ENCODE assay signal across 25 cellular contexts in the genomic region with DNA sequence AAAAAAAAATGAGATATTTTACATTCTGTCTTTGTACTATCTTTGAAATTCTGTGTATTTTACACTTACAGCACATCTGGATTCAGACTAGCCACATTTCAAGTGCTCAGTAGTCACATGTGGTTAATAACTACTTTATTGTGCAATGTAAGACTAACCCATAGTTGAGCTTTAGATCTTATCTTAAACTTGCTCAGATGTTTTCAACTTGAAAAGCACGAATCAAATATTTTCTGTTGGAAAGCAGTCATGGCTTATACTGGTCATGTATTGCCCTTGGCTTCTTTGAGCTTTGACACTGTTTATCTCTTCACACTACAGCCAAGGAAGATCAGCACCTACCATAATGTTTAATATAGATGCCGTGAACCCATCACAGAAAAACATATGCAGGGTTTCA. TPM values are rescaled to one million over a fixed set of nuclear protein-coding genes. Genes with fewer than 3 reads are reported as not detected.
DNase-seq lines count a peak whose midpoint lies in the region; ATAC-seq and TF ChIP-seq lines count a peak whose summit lies in the region.
"Had no signal": no experiment of that assay in that cellular context is flagged by ENCODE, and none has a peak within 500 bp of the region (broad histone marks: within the 10 kb centered on the region; RNA-seq: fewer than 3 reads in every experiment).

No MANE protein-coding gene starts in this region.

- H3K9me3 ChIP-seq in gastroesophageal sphincter: no peaks in the 10 kb centered on the region
- H3K9me3 ChIP-seq: HAP-1, pancreas, sigmoid colon, thoracic aorta had no signal

- H3K4me1 Mint-ChIP-seq in T-helper 2 cell treated with Interferon-gamma antibody and Interleukin-4, amounts not matched to agents 5 μg/mL and 100 μg/mL, for 36 hours (ENCODE audit: low read depth): peaks cover 37% of the 10 kb centered on the region
- H3K4me1 Mint-ChIP-seq in Calu3 (ENCODE audit: low read depth, unreplicated experiment): peaks cover 20% of the 10 kb centered on the region

- intact Hi-C loops in Calu3 (cut with micrococcal nuclease; ENCODE audit: unreplicated experiment): no loop called here

- TF ChIP-seq CTCF in AG09309 (IDR thresholded peaks at IDR 0.05; ENCODE audit: control insufficient read depth, insufficient read depth, low read depth, low read length, missing control alignments) (no peak), fibroblast of pulmonary artery (IDR thresholded peaks at IDR 0.05; ENCODE audit: low read length, missing control alignments) (no peak), gastroesophageal sphincter (IDR thresholded peaks at IDR 0.05) (no peak), Calu3 (IDR thresholded peaks at IDR 0.05; ENCODE audit: unreplicated experiment) (no peak)

- peaks cover 0 to 56% (median 15%) of the 10 kb centered on the region in 3 donors for H3K4me1 ChIP-seq in gastroesophageal sphincter

- peaks cover 0 to 65% of the 10 kb centered on the region in 2 donors for H3K36me3 ChIP-seq in gastroesophageal sphincter

- H3K9me3 Mint-ChIP-seq in T-helper 2 cell treated with Interferon-gamma antibody and Interleukin-4, amounts not matched to agents 5 μg/mL and 100 μg/mL, for 36 hours: no peaks in the 10 kb centered on the region
- no peaks in the 10 kb centered on the region for H3K9me3 Mint-ChIP-seq in Calu3 (ENCODE audit: low read depth, unreplicated experiment)
- H3K9me3 Mint-ChIP-seq: activated naive CD4-positive, alpha-beta T cell treated with anti-CD3 and anti-CD28 coated beads, Interleukin-2, amount 50 U/mL, for 24 hours; activated T-helper 1 cell treated with anti-CD3 and anti-CD28 coated beads, Interleukin-12 subunit alpha, Interleukin-12 subunit beta, Interleukin-2, Interleukin-4 antibody, amounts not matched to agents 30 ng/mL and 10 ng/mL and 1 ng/mL, durations not matched to agents 14 hours and 24 hours and 36 hours; CD8-positive, alpha-beta T cell; naive B cell; stimulated activated naive B cell treated with anti-CD40 and anti-IgM and Interleukin-4, amounts not matched to agents 10 μg/mL and 1 μg/mL and 100 μg/mL, for 72 hours; T-cell had no signal

- no peak for TF ChIP-seq POLR2A in gastroesophageal sphincter (IDR thresholded peaks at IDR 0.05)

- no peak overlapping the region for H3K27ac Mint-ChIP-seq in T-helper 2 cell treated with Interferon-gamma antibody and Interleukin-4, amounts not matched to agents 5 μg/mL and 100 μg/mL, for 36 hours
- no peak overlapping the region for H3K27ac Mint-ChIP-seq in Calu3 (ENCODE audit: unreplicated experiment)
- H3K27ac Mint-ChIP-seq: activated T-helper 1 cell treated with anti-CD3 and anti-CD28 coated beads, Interleukin-12 subunit alpha, Interleukin-12 subunit beta, Interleukin-2, Interleukin-4 antibody, amounts not matched to agents 30 ng/mL and 10 ng/mL and 1 ng/mL, durations not matched to agents 14 hours and 24 hours and 36 hours; CD8-positive, alpha-beta T cell; T-cell had no signal

- DNase-seq in AG09309 (ENCODE audit: low read depth) (peak; percentile 46), GM04503 (ENCODE audit: low read depth) (peak; percentile 13), fibroblast of pulmonary artery (ENCODE audit: low read depth) (peak; percentile 40), Calu3 (no peak)
- no peak for DNase-seq in T-helper 2 cell treated with Interferon-gamma antibody and Interleukin-4, amounts not matched to agents 5 μg/mL and 100 μg/mL, for 36 hours (ENCODE audit: low spot score)
- DNase-seq: activated CD4-positive, alpha-beta T cell treated with anti-CD3 and anti-CD28 coated beads for 4 hours; CD8-positive, alpha-beta T cell; foreskin keratinocyte; mesendoderm; naive B cell; NCI-H1694 treated with DMSO at 0.1 percent for 48 hours; NCI-H774; OCI-M1; pancreas; SHP77; stimulated activated naive B cell treated with anti-CD40 and anti-IgM and Interleukin-4, amounts not matched to agents 10 μg/mL and 1 μg/mL and 100 μg/mL, for 72 hours; T-cell had no signal

- no peak overlapping the region for H3K4me3 ChIP-seq in AG09309 (ENCODE audit: control insufficient read depth, low read depth, low read length)
- H3K4me3 ChIP-seq in fibroblast of pulmonary artery (replicated peaks; ENCODE audit: low read depth, low read length): no peak overlapping the region
- H3K4me3 ChIP-seq in gastroesophageal sphincter: no peak overlapping the region
- H3K4me3 ChIP-seq: HAP-1, pancreas, sigmoid colon, thoracic aorta had no signal

- 60 to 63% methylated on average over 2 of the region's 2 CpGs for WGBS in gastroesophageal sphincter (ENCODE audit: low coverage in 1 of 2), 2 donors

- H3K4me3 Mint-ChIP-seq in T-helper 2 cell treated with Interferon-gamma antibody and Interleukin-4, amounts not matched to agents 5 μg/mL and 100 μg/mL, for 36 hours: peak overlapping the region; percentile 44
- no peak overlapping the region for H3K4me3 Mint-ChIP-seq in Calu3 (ENCODE audit: low read depth, unreplicated experiment)
- H3K4me3 Mint-ChIP-seq: activated naive CD4-positive, alpha-beta T cell treated with anti-CD3 and anti-CD28 coated beads, Interleukin-2, amount 50 U/mL, for 24 hours; activated T-helper 1 cell treated with anti-CD3 and anti-CD28 coated beads, Interleukin-12 subunit alpha, Interleukin-12 subunit beta, Interleukin-2, Interleukin-4 antibody, amounts not matched to agents 30 ng/mL and 10 ng/mL and 1 ng/mL, durations not matched to agents 14 hours and 24 hours and 36 hours; CD8-positive, alpha-beta T cell; stimulated activated naive B cell treated with anti-CD40 and anti-IgM and Interleukin-4, amounts not matched to agents 10 μg/mL and 1 μg/mL and 100 μg/mL, for 72 hours; T-cell had no signal

- CTCF ChIA-PET in Calu3 (lab: Charles Lee): no interaction called here

- ATAC-seq in gastroesophageal sphincter (no peak), HG02885 (IDR thresholded peaks at IDR 0.05; ENCODE audit: poor library complexity, unreplicated experiment) (no peak), HG03432 (IDR thresholded peaks at IDR 0.05; ENCODE audit: unreplicated experiment) (no peak)
- ATAC-seq: CD8-positive, alpha-beta T cell; foreskin keratinocyte; pancreas; stimulated activated naive B cell treated with anti-CD40 and anti-IgM and Interleukin-4, amounts not matched to agents 10 μg/mL and 1 μg/mL and 100 μg/mL, for 72 hours; T-cell had no signal

- H3K27ac ChIP-seq in gastroesophageal sphincter: no peak overlapping the region
- H3K27ac ChIP-seq: foreskin keratinocyte, pancreas, sigmoid colon, thoracic aorta had no signal

- TF ChIP-seq EP300 in gastroesophageal sphincter (IDR thresholded peaks at IDR 0.05): no peak

- no peaks in the 10 kb centered on the region for H3K27me3 Mint-ChIP-seq in T-helper 2 cell treated with Interferon-gamma antibody and Interleukin-4, amounts not matched to agents 5 μg/mL and 100 μg/mL, for 36 hours (ENCODE audit: low read depth)
- no peaks in the 10 kb centered on the region for H3K27me3 Mint-ChIP-seq in Calu3 (ENCODE audit: unreplicated experiment)
- H3K27me3 Mint-ChIP-seq: activated naive CD4-positive, alpha-beta T cell treated with anti-CD3 and anti-CD28 coated beads, Interleukin-2, amount 50 U/mL, for 24 hours; naive B cell; stimulated activated naive B cell treated with anti-CD40 and anti-IgM and Interleukin-4, amounts not matched to agents 10 μg/mL and 1 μg/mL and 100 μg/mL, for 72 hours; T-cell had no signal

- peaks cover 51% of the 10 kb centered on the region for H3K36me3 Mint-ChIP-seq in T-helper 2 cell treated with Interferon-gamma antibody and Interleukin-4, amounts not matched to agents 5 μg/mL and 100 μg/mL, for 36 hours (ENCODE audit: low read depth)
- H3K36me3 Mint-ChIP-seq in Calu3 (ENCODE audit: insufficient read depth, unreplicated experiment): peaks cover 52% of the 10 kb centered on the region

- H3K27me3 ChIP-seq in gastroesophageal sphincter: no peaks in the 10 kb centered on the region
- H3K27me3 ChIP-seq: foreskin keratinocyte, pancreas, sigmoid colon had no signal

- BruUV-seq in Calu3 (replicated peaks; lab: Mats Ljungman, UMichigan): no TSS peak

RNA-seq across cellular contexts. Expression of a gene that starts 4.3 kb away (rescaled TPM):
- total RNA-seq in gastroesophageal sphincter (10 to 100 TPM; 21.6 to 52.4 (median 38.8) TPM), Calu3 (2022) (45.5 and 51.8 TPM in 2 replicates)

Comparison
In these comparisons a context has a peak if more than half of its experiments do, and no peak if none do; other contexts are left out.
1. DNase-seq: peak in AG09309 (single experiment), GM04503 (single experiment) and fibroblast of pulmonary artery (single experiment); none in T-helper 2 cell treated with Interferon-gamma antibody and Interleukin-4, amounts not matched to agents 5 μg/mL and 100 μg/mL, for 36 hours (single experiment) and Calu3 (single experiment).